Comparison of ENCODE assay signal across 1 cellular context in genomic region chr17:5526821-5527598, GRCh38.
TF ChIP-seq lines count a peak whose summit lies in the region.

No MANE protein-coding gene starts in this region.

TF ChIP-seq in HepG2, 621 proteins besides CTCF, POLR2A, EP300 and RAD21:
- TF ChIP-seq SATB2 (CRISPR knock-in tag; IDR thresholded peaks at IDR 0.05), result no peak
- TF ChIP-seq ARHGAP35 (CRISPR knock-in tag; IDR thresholded peaks at IDR 0.05; ENCODE audit: borderline replicate concordance), result no peak
- TF ChIP-seq BCLAF1 (IDR thresholded peaks at IDR 0.05), result no peak
- no peak for TF ChIP-seq NFIB (CRISPR knock-in tag; IDR thresholded peaks at IDR 0.05; ENCODE audit: borderline replicate concordance)
- no peak for TF ChIP-seq ZNF782 (CRISPR knock-in tag; IDR thresholded peaks at IDR 0.05; ENCODE audit: borderline replicate concordance)
- TF ChIP-seq ZFP36L2 (CRISPR knock-in tag; IDR thresholded peaks at IDR 0.05), result no peak
- no peak for TF ChIP-seq ZNF720 (CRISPR knock-in tag; IDR thresholded peaks at IDR 0.05)
- TF ChIP-seq MAFK (conservative IDR thresholded peaks at IDR 0.05 in 1 of 2, IDR thresholded peaks at IDR 0.05 in 1 of 2; ENCODE audit: low read length in 2 of 2), result 0 out of 4 replicates have a peak, but pooled peaks of 1 of the 2 experiments have one; percentile 6
- no peak for TF ChIP-seq ZNF543 (CRISPR knock-in tag; IDR thresholded peaks at IDR 0.05)
- no peak for TF ChIP-seq ZNF34 (CRISPR knock-in tag; IDR thresholded peaks at IDR 0.05; ENCODE audit: borderline replicate concordance)
- no peak for TF ChIP-seq PCBP2 (optimal IDR thresholded peaks at IDR 0.05; ENCODE audit: low read depth, low read length, poor library complexity, severe bottlenecking)
- no peak for TF ChIP-seq MXI1 (IDR thresholded peaks at IDR 0.05; ENCODE audit: borderline replicate concordance, low read depth, low read length)
- peak; percentile 77 for TF ChIP-seq CREB1 (IDR thresholded peaks at IDR 0.05)
- no peak for TF ChIP-seq CREB1 (CRISPR knock-in tag; IDR thresholded peaks at IDR 0.05)
- TF ChIP-seq PRDM4 (CRISPR knock-in tag; IDR thresholded peaks at IDR 0.05; ENCODE audit: borderline replicate concordance), result no peak
- TF ChIP-seq, protein P1, sequence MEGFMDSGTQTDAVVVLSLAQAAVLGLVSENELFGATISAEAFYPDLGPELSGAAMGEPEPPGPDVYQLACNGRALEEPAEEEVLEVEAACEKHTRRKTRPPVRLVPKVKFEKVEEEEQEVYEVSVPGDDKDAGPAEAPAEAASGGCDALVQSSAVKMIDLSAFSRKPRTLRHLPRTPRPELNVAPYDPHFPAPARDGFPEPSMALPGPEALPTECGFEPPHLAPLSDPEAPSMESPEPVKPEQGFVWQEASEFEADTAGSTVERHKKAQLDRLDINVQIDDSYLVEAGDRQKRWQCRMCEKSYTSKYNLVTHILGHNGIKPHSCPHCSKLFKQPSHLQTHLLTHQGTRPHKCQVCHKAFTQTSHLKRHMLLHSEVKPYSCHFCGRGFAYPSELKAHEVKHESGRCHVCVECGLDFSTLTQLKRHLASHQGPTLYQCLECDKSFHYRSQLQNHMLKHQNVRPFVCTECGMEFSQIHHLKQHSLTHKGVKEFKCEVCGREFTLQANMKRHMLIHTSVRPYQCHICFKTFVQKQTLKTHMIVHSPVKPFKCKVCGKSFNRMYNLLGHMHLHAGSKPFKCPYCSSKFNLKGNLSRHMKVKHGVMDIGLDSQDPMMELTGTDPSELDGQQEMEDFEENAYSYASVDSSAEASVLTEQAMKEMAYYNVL (CRISPR knock-in tag; IDR thresholded peaks at IDR 0.05; ENCODE audit: borderline replicate concordance), result no peak
- no peak for TF ChIP-seq ZNF546 (CRISPR knock-in tag; conservative IDR thresholded peaks at IDR 0.05)
- no peak for TF ChIP-seq ZNF30 (CRISPR knock-in tag; IDR thresholded peaks at IDR 0.05)
- TF ChIP-seq XRCC5 (optimal IDR thresholded peaks at IDR 0.05; ENCODE audit: low read length), result no peak
- TF ChIP-seq CERS6 (CRISPR knock-in tag; IDR thresholded peaks at IDR 0.05), result no peak
- no peak for TF ChIP-seq DPF2 (CRISPR knock-in tag; IDR thresholded peaks at IDR 0.05; ENCODE audit: borderline replicate concordance, low read depth)
- TF ChIP-seq ZNF143 (CRISPR knock-in tag; IDR thresholded peaks at IDR 0.05), result no peak
- TF ChIP-seq ZNF839 (CRISPR knock-in tag; IDR thresholded peaks at IDR 0.05; ENCODE audit: borderline replicate concordance), result no peak
- no peak for TF ChIP-seq IRX3 (CRISPR knock-in tag; IDR thresholded peaks at IDR 0.05; ENCODE audit: borderline replicate concordance, low read depth)
- TF ChIP-seq FOSL2 (CRISPR knock-in tag; IDR thresholded peaks at IDR 0.05), result peak; percentile 73
- TF ChIP-seq RBAK (CRISPR knock-in tag; IDR thresholded peaks at IDR 0.05), result no peak
- no peak for TF ChIP-seq ZNF510 (CRISPR knock-in tag; IDR thresholded peaks at IDR 0.05; ENCODE audit: low read depth)
- TF ChIP-seq ZNF607 (CRISPR knock-in tag; IDR thresholded peaks at IDR 0.05; ENCODE audit: borderline replicate concordance), result no peak
- TF ChIP-seq RFX1 (IDR thresholded peaks at IDR 0.05), result peak; percentile 15; the same call in 1 of the 2 replicates
- no peak for TF ChIP-seq ZNF251 (CRISPR knock-in tag; IDR thresholded peaks at IDR 0.05)
- 0 out of 2 replicates have a peak, but pooled peaks have one; percentile 35 for TF ChIP-seq SAP130 (CRISPR knock-in tag; IDR thresholded peaks at IDR 0.05; ENCODE audit: low read depth)
- TF ChIP-seq MIER3 (CRISPR knock-in tag; IDR thresholded peaks at IDR 0.05; ENCODE audit: borderline replicate concordance), result no peak
- no peak for TF ChIP-seq ZNF329 (CRISPR knock-in tag; IDR thresholded peaks at IDR 0.05; ENCODE audit: low read depth)
- TF ChIP-seq ESRRA (CRISPR knock-in tag; IDR thresholded peaks at IDR 0.05; ENCODE audit: low read depth), result no peak
